Comparison of ENCODE assay signal across 9 cellular contexts in the genomic region with DNA sequence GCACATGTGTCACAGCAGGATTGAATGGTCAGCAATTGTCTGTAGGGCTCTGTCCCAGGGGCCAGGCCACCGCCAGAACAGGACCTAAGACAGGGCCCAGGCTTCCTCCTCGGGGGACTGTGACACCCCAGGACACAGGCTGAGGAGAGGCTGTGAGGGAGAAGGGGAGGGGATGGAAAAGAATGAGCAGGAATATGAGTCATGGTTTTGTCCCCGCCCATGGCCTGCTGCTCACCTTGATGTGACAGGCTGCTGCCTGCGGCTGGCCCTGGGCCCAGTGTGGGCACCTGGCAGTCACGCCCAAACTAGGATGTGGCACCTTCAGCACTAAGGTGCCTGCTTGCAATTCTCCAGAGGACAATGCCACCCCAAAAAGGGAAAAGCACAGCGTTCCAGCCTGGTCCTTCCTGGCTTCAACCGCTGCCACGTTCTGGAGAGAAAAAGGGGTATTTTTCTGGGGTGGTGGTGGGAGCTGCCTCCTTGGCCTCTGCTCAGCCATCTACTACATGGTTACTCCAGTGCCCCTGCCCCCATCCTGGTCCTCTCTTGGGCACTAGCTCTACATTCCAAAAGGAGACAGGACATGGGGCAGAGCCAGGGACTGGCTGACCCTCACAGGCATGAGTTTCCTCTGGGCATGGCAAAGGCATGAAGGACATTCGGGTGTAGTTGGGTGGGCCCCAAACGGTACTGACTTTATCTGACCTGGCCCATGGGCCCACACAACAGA.
DNase-seq lines count a peak whose midpoint lies in the region; ATAC-seq and TF ChIP-seq lines count a peak whose summit lies in the region.
"Had no signal": no experiment of that assay in that cellular context is flagged by ENCODE, and none has a peak within 500 bp of the region (broad histone marks: within the 10 kb centered on the region; RNA-seq: fewer than 3 reads in every experiment).

No MANE protein-coding gene starts in this region.

- H3K36me3 ChIP-seq in right atrium auricular region, result no peaks in the 10 kb centered on the region
- no peaks in the 10 kb centered on the region for H3K36me3 ChIP-seq in RWPE2 (ENCODE audit: low read depth)

- TF ChIP-seq CTCF in right atrium auricular region (IDR thresholded peaks at IDR 0.05), result no peak
- TF ChIP-seq CTCF in RWPE2 (IDR thresholded peaks at IDR 0.05; ENCODE audit: poor library complexity, severe bottlenecking), result no peak

- ATAC-seq in left ventricle myocardium superior (peak; percentile 75), RWPE2 (ENCODE audit: low read depth) (peak; percentile 81), GM19023 (IDR thresholded peaks at IDR 0.05; ENCODE audit: unreplicated experiment) (no peak)
- ATAC-seq: T-cell had no signal

- no peak overlapping the region for H3K27ac ChIP-seq in right atrium auricular region
- H3K27ac ChIP-seq in RWPE2 (ENCODE audit: poor library complexity, severe bottlenecking), result no peak overlapping the region

- H3K27me3 ChIP-seq in right atrium auricular region, result no peaks in the 10 kb centered on the region
- H3K27me3 ChIP-seq in RWPE2 (ENCODE audit: insufficient read depth, poor library complexity, severe bottlenecking), result no peaks in the 10 kb centered on the region

- no peaks in the 10 kb centered on the region for H3K4me1 ChIP-seq in right atrium auricular region
- H3K4me1 ChIP-seq in RWPE2 (ENCODE audit: insufficient read depth, poor library complexity, severe bottlenecking), result peaks cover 22% of the 10 kb centered on the region

- DNase-seq in left ventricle myocardium superior (no peak), right atrium auricular region (ENCODE audit: low spot score) (no peak), RWPE2 (ENCODE audit: low spot score) (peak; percentile 77), kidney tubule cell (ENCODE audit: low spot score) (peak; percentile 72), ureter (ENCODE audit: low spot score) (peak; percentile 86), NCI-H1048 (lab: John Stamatoyannopoulos, UW) (no peak), GF-D8 (lab: John Stamatoyannopoulos, UW) (no peak)
- DNase-seq: T-cell had no signal

- intact Hi-C loops in left ventricle myocardium superior (cut with micrococcal nuclease), result no loop called here

- no peaks in the 10 kb centered on the region for H3K9me3 ChIP-seq in right atrium auricular region
- no peaks in the 10 kb centered on the region for H3K9me3 ChIP-seq in RWPE2 (ENCODE audit: severe bottlenecking)

- no peak overlapping the region for H3K4me3 ChIP-seq in right atrium auricular region
- no peak overlapping the region for H3K4me3 ChIP-seq in RWPE2 (ENCODE audit: severe bottlenecking)

Comparison
In these comparisons a context has a peak if more than half of its experiments do, and no peak if none do; other contexts are left out.
1. DNase-seq: peak in RWPE2 (single experiment), kidney tubule cell (single experiment) and ureter (single experiment); none in left ventricle myocardium superior (single experiment), right atrium auricular region (single experiment), NCI-H1048 (single experiment) and GF-D8 (single experiment).